In the genomic region with DNA sequence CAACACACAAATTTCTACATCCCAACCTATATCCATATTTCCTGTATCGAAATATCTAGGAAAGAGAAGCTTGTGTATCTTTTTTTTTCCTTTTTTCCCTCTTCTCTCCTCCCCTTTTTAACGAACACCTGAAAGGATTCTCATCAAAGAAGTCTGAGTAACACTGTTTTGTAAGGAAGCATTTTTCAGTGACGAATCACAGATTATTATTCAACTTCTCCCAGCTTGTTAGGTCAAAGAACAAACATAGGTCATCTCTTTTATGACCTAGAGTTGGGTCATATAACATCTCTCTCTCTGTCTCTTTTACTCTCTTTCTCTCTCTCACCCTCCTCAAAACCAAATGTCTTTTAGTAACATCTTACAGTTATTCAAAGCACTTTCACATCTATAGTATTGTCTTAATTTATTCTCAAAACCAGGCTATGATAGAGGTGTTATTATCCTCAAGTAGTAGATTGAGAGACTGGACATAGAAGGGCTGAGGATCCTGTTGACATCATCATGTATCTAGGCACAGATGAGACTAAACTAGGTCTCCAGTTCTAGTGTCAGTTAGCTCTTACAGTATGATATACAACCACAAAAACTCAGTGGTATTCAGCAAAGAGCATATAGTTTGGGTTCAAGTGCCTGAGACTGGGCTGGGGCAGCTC, we compare ENCODE assay signal across 14 cellular contexts.
DNase-seq lines count a peak whose midpoint lies in the region; ATAC-seq and TF ChIP-seq lines count a peak whose summit lies in the region.
"Had no signal": no experiment of that assay in that cellular context is flagged by ENCODE, and none has a peak within 500 bp of the region (broad histone marks: within the 10 kb centered on the region; RNA-seq: fewer than 3 reads in every experiment).

No MANE protein-coding gene starts in this region.

- WGBS in suprapubic skin: 54% methylated on average over 3 of the region's 3 CpGs

- CTCF ChIA-PET in GM10248 (lab: Yijun Ruan, JAX): no interaction called here
- CTCF ChIA-PET in CD8-positive, alpha-beta T cell (lab: Charles Lee): no interaction called here

- TF ChIP-seq POLR2A in suprapubic skin (IDR thresholded peaks at IDR 0.05): no peak

- H3K27me3 ChIP-seq in adipocyte (replicated peaks; ENCODE audit: control insufficient read depth, insufficient read depth, low read length) (no peaks in the 10 kb centered on the region), foreskin keratinocyte (no peaks in the 10 kb centered on the region), suprapubic skin (no peaks in the 10 kb centered on the region)
- H3K27me3 ChIP-seq in CD8-positive, alpha-beta T cell (ENCODE audit: insufficient read depth, low read length): no peaks in the 10 kb centered on the region
- H3K27me3 ChIP-seq: ascending aorta, SJSA1 had no signal

- no peak overlapping the region for H3K4me3 ChIP-seq in adipocyte (ENCODE audit: low read length)
- no peak overlapping the region for H3K4me3 ChIP-seq in suprapubic skin
- no peak overlapping the region for H3K4me3 ChIP-seq in CD8-positive, alpha-beta T cell (ENCODE audit: low read depth, low read length)
- H3K4me3 ChIP-seq: ascending aorta, GM12878, SJSA1 had no signal

- H3K36me3 Mint-ChIP-seq in CD8-positive, alpha-beta T cell: no peaks in the 10 kb centered on the region

- peak; percentile 41 for DNase-seq in HPDE6-E6E7 (ENCODE audit: extremely low spot score)
- DNase-seq in adipocyte (ENCODE audit: low read depth): peak; percentile 19
- peak; percentile 85 to 93 for DNase-seq in foreskin keratinocyte
- no peak for DNase-seq in suprapubic skin (ENCODE audit: low spot score in 2 of 2)
- no peak for DNase-seq in GM10248 (ENCODE audit: extremely low spot score)
- DNase-seq in CD8-positive, alpha-beta T cell: no peak
- DNase-seq: activated CD4-positive, CD25-positive, alpha-beta regulatory T cell; activated T-cell treated with anti-CD3 and anti-CD28 coated beads for 4 hours; NCI-H1417; NCI-H748 treated with DMSO at 0.1 percent for 48 hours had no signal

- TF ChIP-seq CTCF in foreskin keratinocyte (conservative IDR thresholded peaks at IDR 0.05) (no peak), suprapubic skin (IDR thresholded peaks at IDR 0.05) (no peak), GM10248 (IDR thresholded peaks at IDR 0.05; ENCODE audit: control extremely low read depth, extremely low read depth, low read depth, missing control alignments) (no peak)
- TF ChIP-seq CTCF in CD8-positive, alpha-beta T cell (IDR thresholded peaks at IDR 0.05): no peak

- H3K27me3 Mint-ChIP-seq in CD8-positive, alpha-beta T cell (ENCODE audit: low read depth): no peaks in the 10 kb centered on the region

- POLR2A ChIA-PET in GM10248 (lab: Yijun Ruan, JAX): no interaction called here
- POLR2A ChIA-PET in CD8-positive, alpha-beta T cell (lab: Charles Lee): no interaction called here

- no peak for TF ChIP-seq EP300 in suprapubic skin (IDR thresholded peaks at IDR 0.05)

- no peaks in the 10 kb centered on the region for H3K4me1 Mint-ChIP-seq in CD8-positive, alpha-beta T cell (ENCODE audit: low read depth)

- H3K27ac ChIP-seq in foreskin keratinocyte (peak overlapping the region; percentile 59), suprapubic skin (peak overlapping the region; percentile 38)
- no peak overlapping the region for H3K27ac ChIP-seq in CD8-positive, alpha-beta T cell (ENCODE audit: low read depth, low read length)
- H3K27ac ChIP-seq: ascending aorta, SJSA1 had no signal

- peaks cover 14% of the 10 kb centered on the region for H3K4me1 ChIP-seq in adipocyte (ENCODE audit: control insufficient read depth, insufficient read depth, low read length)
- peaks cover 24% of the 10 kb centered on the region for H3K4me1 ChIP-seq in foreskin keratinocyte
- peaks cover 23% of the 10 kb centered on the region for H3K4me1 ChIP-seq in suprapubic skin
- no peaks in the 10 kb centered on the region for H3K4me1 ChIP-seq in CD8-positive, alpha-beta T cell (ENCODE audit: insufficient read depth, low read length)
- H3K4me1 ChIP-seq: ascending aorta, SJSA1 had no signal

- ATAC-seq in foreskin keratinocyte: peak; percentile 85
- ATAC-seq in GM19351 (IDR thresholded peaks at IDR 0.05; ENCODE audit: unreplicated experiment): no peak
- ATAC-seq in CD8-positive, alpha-beta T cell: no peak
- ATAC-seq: GM12878 had no signal

- H3K9me3 Mint-ChIP-seq in CD8-positive, alpha-beta T cell: peaks cover 13% of the 10 kb centered on the region

- no peak overlapping the region for H3K9ac ChIP-seq in adipocyte (ENCODE audit: low read length)

- H3K27ac Mint-ChIP-seq in CD8-positive, alpha-beta T cell: no peak overlapping the region

- no peaks in the 10 kb centered on the region for H3K36me3 ChIP-seq in adipocyte (ENCODE audit: control insufficient read depth, insufficient read depth, low read length, severe bottlenecking)
- no peaks in the 10 kb centered on the region for H3K36me3 ChIP-seq in suprapubic skin
- H3K36me3 ChIP-seq in CD8-positive, alpha-beta T cell (ENCODE audit: insufficient read depth, low read length): no peaks in the 10 kb centered on the region
- H3K36me3 ChIP-seq: ascending aorta, SJSA1 had no signal

- no peaks in the 10 kb centered on the region for H3K9me3 ChIP-seq in adipocyte (ENCODE audit: control insufficient read depth, low read length)
- H3K9me3 ChIP-seq in suprapubic skin: peaks cover 8% of the 10 kb centered on the region
- no peaks in the 10 kb centered on the region for H3K9me3 ChIP-seq in CD8-positive, alpha-beta T cell (ENCODE audit: low read length)
- H3K9me3 ChIP-seq: SJSA1 had no signal

- intact Hi-C loops in CD8-positive, alpha-beta T cell (cut with DNase I, micrococcal nuclease): no loop called here

- no peak overlapping the region for H3K4me3 Mint-ChIP-seq in CD8-positive, alpha-beta T cell

Comparison
In these comparisons a context has a peak if more than half of its experiments do, and no peak if none do; other contexts are left out.
1. DNase-seq: peak in HPDE6-E6E7 (single experiment), adipocyte (single experiment) and foreskin keratinocyte (2 of 2); none in suprapubic skin (0 of 2), GM10248 (single experiment) and CD8-positive, alpha-beta T cell (0 of 7).